Comparison of ENCODE assay signal across 26 cellular contexts in genomic region chr10:88039496-88040200, GRCh38.
A peak's percentile ranks its signal among the peaks of the same experiment; 100 is the strongest.
DNase-seq lines count a peak whose midpoint lies in the region; ATAC-seq, FAIRE-seq and TF ChIP-seq lines count a peak whose summit lies in the region.
"Had no signal": no experiment of that assay in that cellular context is flagged by ENCODE, and none has a peak within 500 bp of the region (broad histone marks: within the 10 kb centered on the region; RNA-seq: fewer than 3 reads in every experiment).

No MANE protein-coding gene starts in this region.

- CTCF ChIA-PET in A549 (lab: Yijun Ruan, JAX) = no interaction called here
- CTCF ChIA-PET in CD8-positive, alpha-beta T cell (lab: Charles Lee) = interaction anchor here (0.5 to 1.6 kb wide), 2 partner anchors 10 to 349 kb away, joined by 3 read pairs; no protein-coding TSS in a partner anchor

- no peaks in the 10 kb centered on the region for H3K36me3 Mint-ChIP-seq in CD8-positive, alpha-beta T cell
- H3K36me3 Mint-ChIP-seq: brain, natural killer cell had no signal

- no peaks in the 10 kb centered on the region for H3K27me3 ChIP-seq in ascending aorta
- H3K27me3 ChIP-seq in CD8-positive, alpha-beta T cell (ENCODE audit: insufficient read depth, low read length) = no peaks in the 10 kb centered on the region
- H3K27me3 ChIP-seq: BLaER1, vagina had no signal

- no peaks in the 10 kb centered on the region for H3K27me3 Mint-ChIP-seq in CD8-positive, alpha-beta T cell (ENCODE audit: low read depth)
- H3K27me3 Mint-ChIP-seq: dendritic cell treated with granulocyte-macrophage colony-stimulating factor and Interleukin-4, amounts not matched to agents 40 ng/mL and 50 ng/mL, for 4 days had no signal

- peak overlapping the region; percentile 61 for H3K4me2 ChIP-seq in A549
- H3K4me2 ChIP-seq: BLaER1 had no signal

- no peak for TF ChIP-seq EP300 in A549 (IDR thresholded peaks at IDR 0.05)

- intact Hi-C loops in ascending aorta (cut with DNase I) = loop anchor here (2.0 to 5.0 kb wide), 4 partner anchors 73 to 349 kb away; partner anchors contain the start of genes KLLN and PTEN
- intact Hi-C loops in CD8-positive, alpha-beta T cell (cut with DNase I, micrococcal nuclease) = no loop called here

- no peak overlapping the region for H3K4me3 Mint-ChIP-seq in CD8-positive, alpha-beta T cell
- H3K4me3 Mint-ChIP-seq: brain; dendritic cell treated with granulocyte-macrophage colony-stimulating factor and Interleukin-4, amounts not matched to agents 40 ng/mL and 50 ng/mL, for 4 days; natural killer cell had no signal

- no peak overlapping the region for H3K27ac Mint-ChIP-seq in CD8-positive, alpha-beta T cell
- H3K27ac Mint-ChIP-seq: brain; dendritic cell treated with granulocyte-macrophage colony-stimulating factor and Interleukin-4, amounts not matched to agents 40 ng/mL and 50 ng/mL, for 4 days; natural killer cell had no signal

- POLR2A ChIA-PET in A549 (lab: Yijun Ruan, JAX) = interaction anchor here (0.6 to 0.7 kb wide), 2 partner anchors 43 to 206 kb away, joined by 3 read pairs; no protein-coding TSS in a partner anchor
- POLR2A ChIA-PET in CD8-positive, alpha-beta T cell (lab: Charles Lee) = no interaction called here

- TF ChIP-seq CTCF in A549 (IDR thresholded peaks at IDR 0.05) (no peak), ascending aorta (IDR thresholded peaks at IDR 0.05) (no peak), fibroblast of villous mesenchyme (IDR thresholded peaks at IDR 0.05; ENCODE audit: insufficient read depth, low read depth, low read length) (no peak)
- TF ChIP-seq CTCF in CD8-positive, alpha-beta T cell (IDR thresholded peaks at IDR 0.05) = no peak

- no peak; a peak in 2 of 5 replicates for TF ChIP-seq RAD21 in A549 (conservative IDR thresholded peaks at IDR 0.05 in 1 of 2, IDR thresholded peaks at IDR 0.05 in 1 of 2)

- peak in 1 of 2 experiments; percentile 70; a peak in 3 of 6 replicates for ATAC-seq in A549
- no peak for ATAC-seq in HG03280 (IDR thresholded peaks at IDR 0.05; ENCODE audit: unreplicated experiment)
- ATAC-seq in CD8-positive, alpha-beta T cell = no peak
- ATAC-seq: natural killer cell, right cardiac atrium had no signal

- H3K27ac ChIP-seq in A549 (peak overlapping the region in 1 of 2 experiments; percentile 45; a peak in 3 of 6 replicates), ascending aorta (peak overlapping the region; percentile 90)
- no peak overlapping the region for H3K27ac ChIP-seq in CD8-positive, alpha-beta T cell (ENCODE audit: low read depth, low read length)
- H3K27ac ChIP-seq: BLaER1, epithelial cell of prostate, vagina had no signal

- WGBS in A549 (ENCODE audit: missing lambda C conversion rate) = 47% methylated on average over 6 of the region's 6 CpGs

- H3K9me3 ChIP-seq in A549 = no peaks in the 10 kb centered on the region
- H3K9me3 ChIP-seq in ascending aorta = no peaks in the 10 kb centered on the region
- H3K9me3 ChIP-seq in CD8-positive, alpha-beta T cell (ENCODE audit: low read length) = no peaks in the 10 kb centered on the region
- H3K9me3 ChIP-seq: BLaER1, vagina had no signal

- FAIRE-seq in A549 (lab: Jason Lieb, UNC) = no peak
- peak; percentile 75 for FAIRE-seq in H54 (lab: Jason Lieb, UNC)
- FAIRE-seq: A204.1, D721Med, frontal cortex, GM12891 had no signal

- H3K4me3 ChIP-seq in A549 (no peak overlapping the region), ascending aorta (no peak overlapping the region), fibroblast of villous mesenchyme (ENCODE audit: low read depth, low read length) (no peak overlapping the region)
- no peak overlapping the region for H3K4me3 ChIP-seq in CD8-positive, alpha-beta T cell (ENCODE audit: low read depth, low read length)
- H3K4me3 ChIP-seq: BLaER1, vagina had no signal

- TF ChIP-seq POLR2A in A549 (IDR thresholded peaks at IDR 0.05; ENCODE audit: low read length) (no peak), H54 (IDR thresholded peaks at IDR 0.05; ENCODE audit: low read depth, low read length) (no peak)

- H3K4me1 ChIP-seq in A549 (peaks cover 16% of the 10 kb centered on the region), ascending aorta (peaks cover 7 to 41% of the 10 kb centered on the region in 2 donors)
- peaks cover 7% of the 10 kb centered on the region for H3K4me1 ChIP-seq in CD8-positive, alpha-beta T cell (ENCODE audit: insufficient read depth, low read length)

- no peaks in the 10 kb centered on the region for H3K9me3 Mint-ChIP-seq in CD8-positive, alpha-beta T cell
- H3K9me3 Mint-ChIP-seq: brain; dendritic cell treated with granulocyte-macrophage colony-stimulating factor and Interleukin-4, amounts not matched to agents 40 ng/mL and 50 ng/mL, for 4 days; natural killer cell had no signal

- no peaks in the 10 kb centered on the region for H3K36me3 ChIP-seq in ascending aorta
- no peaks in the 10 kb centered on the region for H3K36me3 ChIP-seq in CD8-positive, alpha-beta T cell (ENCODE audit: insufficient read depth, low read length)
- H3K36me3 ChIP-seq: BLaER1, vagina had no signal

- H3K4me1 Mint-ChIP-seq in CD8-positive, alpha-beta T cell (ENCODE audit: low read depth) = peaks cover 17% of the 10 kb centered on the region

- peak in 1 of 2 experiments; percentile 32 for DNase-seq in A549 (ENCODE audit: low read depth in 1 of 2, low spot score in 1 of 2)
- DNase-seq in H54 (ENCODE audit: insufficient read length, low spot score) = no peak
- DNase-seq in ascending aorta (ENCODE audit: low spot score in 2 of 2) = no peak
- DNase-seq in fibroblast of villous mesenchyme (ENCODE audit: low read depth) = peak; percentile 71
- no peak for DNase-seq in T-helper 9 cell
- no peak for DNase-seq in CD8-positive, alpha-beta T cell
- no peak for DNase-seq in activated CD8-positive, alpha-beta memory T cell treated with anti-CD3 and anti-CD28 coated beads, Interleukin-2, amount 50 U/mL, for 4 hours
- DNase-seq: activated CD4-positive, CD25-positive, alpha-beta regulatory T cell treated with anti-CD3 and anti-CD28 coated beads, Interleukin-2, amount 50 U/mL, for 72 hours; activated naive CD4-positive, alpha-beta T cell treated with anti-CD3 and anti-CD28 coated beads, Interleukin-2, amount 50 U/mL, for 16 hours; activated T-cell treated with anti-CD3 and anti-CD28 coated beads, Interleukin-2, amount 50 U/mL, for 48 hours; Kasumi-1; natural killer cell; NCI-H510A; NK-92 treated with Interleukin-12 subunit alpha and Interleukin-12 subunit beta, amount 100 ng/mL, for 24 hours; right cardiac atrium; RPMI8226 had no signal

TF ChIP-seq in A549, 52 proteins besides CTCF, POLR2A, EP300 and RAD21:
- TF ChIP-seq SMC3 (IDR thresholded peaks at IDR 0.05) (no peak), CHD2 (IDR thresholded peaks at IDR 0.05; ENCODE audit: low read length, partially characterized antibody) (no peak), PHF8 (IDR thresholded peaks at IDR 0.05; ENCODE audit: borderline replicate concordance, low read depth) (no peak), EHMT2 (IDR thresholded peaks at IDR 0.05; ENCODE audit: low read depth) (no peak), FOSL2 (IDR thresholded peaks at IDR 0.05) (peak; percentile 24; the same call in 1 of the 2 replicates), FOSL2 (CRISPR knock-in tag; IDR thresholded peaks at IDR 0.05) (peak; percentile 34; the same call in 1 of the 2 replicates), JUNB (IDR thresholded peaks at IDR 0.05) (peak; percentile 28; the same call in 1 of the 2 replicates), HOXB13 (CRISPR knock-in tag; IDR thresholded peaks at IDR 0.05; ENCODE audit: low read depth) (no peak), HDAC2 (IDR thresholded peaks at IDR 0.05) (no peak), MAX (IDR thresholded peaks at IDR 0.05) (no peak), ZC3H11A (IDR thresholded peaks at IDR 0.05) (no peak), BHLHE40 (IDR thresholded peaks at IDR 0.05; ENCODE audit: low read depth, low read length) (no peak), GATA3 (IDR thresholded peaks at IDR 0.05; ENCODE audit: borderline replicate concordance) (no peak), HEYL (CRISPR knock-in tag; IDR thresholded peaks at IDR 0.05) (no peak)
- TF ChIP-seq, protein P1, sequence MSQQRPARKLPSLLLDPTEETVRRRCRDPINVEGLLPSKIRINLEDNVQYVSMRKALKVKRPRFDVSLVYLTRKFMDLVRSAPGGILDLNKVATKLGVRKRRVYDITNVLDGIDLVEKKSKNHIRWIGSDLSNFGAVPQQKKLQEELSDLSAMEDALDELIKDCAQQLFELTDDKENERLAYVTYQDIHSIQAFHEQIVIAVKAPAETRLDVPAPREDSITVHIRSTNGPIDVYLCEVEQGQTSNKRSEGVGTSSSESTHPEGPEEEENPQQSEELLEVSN (IDR thresholded peaks at IDR 0.05; ENCODE audit: borderline replicate concordance, low read depth) = no peak
